19 cellular contexts compared by ENCODE assay signal in genomic region chr18:35417223-35417622, GRCh38. TPM values are rescaled to one million over a fixed set of nuclear protein-coding genes. Genes with fewer than 3 reads are reported as not detected.
A peak's percentile ranks its signal among the peaks of the same experiment; 100 is the strongest.
DNase-seq lines count a peak whose midpoint lies in the region; ATAC-seq, FAIRE-seq and TF ChIP-seq lines count a peak whose summit lies in the region.
"Had no signal": no experiment of that assay in that cellular context is flagged by ENCODE, and none has a peak within 500 bp of the region (broad histone marks: within the 10 kb centered on the region; RNA-seq: fewer than 3 reads in every experiment).

No MANE protein-coding gene starts in this region.

- H3K27ac ChIP-seq in A549 (no peak overlapping the region), endodermal cell (ENCODE audit: low read depth, low read length) (no peak overlapping the region), WERI-Rb-1 (no peak overlapping the region)
- no peak overlapping the region for H3K27ac ChIP-seq in CD8-positive, alpha-beta T cell (ENCODE audit: low read depth, low read length)
- H3K27ac ChIP-seq: BLaER1, C4-2B had no signal

- TF ChIP-seq CTCF in A549 (IDR thresholded peaks at IDR 0.05) (no peak), WTC11 (IDR thresholded peaks at IDR 0.05) (no peak), endodermal cell (conservative IDR thresholded peaks at IDR 0.05) (no peak), WERI-Rb-1 (IDR thresholded peaks at IDR 0.05; ENCODE audit: low read depth, low read length) (no peak)
- no peak for TF ChIP-seq CTCF in CD8-positive, alpha-beta T cell (IDR thresholded peaks at IDR 0.05)

- no peak for DNase-seq in A549 (ENCODE audit: low read depth in 1 of 2, low spot score in 1 of 2)
- no peak for DNase-seq in CD8-positive, alpha-beta T cell
- DNase-seq in WTC11 (ENCODE audit: low spot score), result no peak
- DNase-seq in endodermal cell, result no peak
- no peak for DNase-seq in WERI-Rb-1
- no peak for DNase-seq in activated gamma-delta T cell treated with Interleukin-2 at 50 U/mL for 16 hours
- DNase-seq: CD4-positive, CD25-positive, alpha-beta regulatory T cell; CD8-positive, alpha-beta memory T cell; DMS53; DMS79 treated with DMSO at 0.1 percent for 48 hours; GF-D8; GOT3; H7; HCEC 1CT had no signal

- no peaks in the 10 kb centered on the region for H3K36me3 Mint-ChIP-seq in CD8-positive, alpha-beta T cell
- peaks cover 8% of the 10 kb centered on the region for H3K36me3 Mint-ChIP-seq in WTC11
- peaks cover 4% of the 10 kb centered on the region for H3K36me3 Mint-ChIP-seq in endodermal cell (ENCODE audit: low read depth)
- H3K36me3 Mint-ChIP-seq: CD4-positive, CD25-positive, alpha-beta regulatory T cell had no signal

- no peaks in the 10 kb centered on the region for H3K36me3 ChIP-seq in CD8-positive, alpha-beta T cell (ENCODE audit: insufficient read depth, low read length)
- H3K36me3 ChIP-seq in endodermal cell (ENCODE audit: control insufficient read depth, insufficient read depth, low read length) (no peaks in the 10 kb centered on the region), WERI-Rb-1 (no peaks in the 10 kb centered on the region)
- H3K36me3 ChIP-seq: BLaER1 had no signal

- no peaks in the 10 kb centered on the region for H3K27me3 Mint-ChIP-seq in CD8-positive, alpha-beta T cell (ENCODE audit: low read depth)
- H3K27me3 Mint-ChIP-seq in WTC11 (ENCODE audit: low read depth), result peaks cover 2% of the 10 kb centered on the region
- no peaks in the 10 kb centered on the region for H3K27me3 Mint-ChIP-seq in endodermal cell (ENCODE audit: insufficient read depth)
- H3K27me3 Mint-ChIP-seq: B cell had no signal

- TF ChIP-seq POLR2A in A549 (IDR thresholded peaks at IDR 0.05; ENCODE audit: low read length), result no peak

- H3K4me3 Mint-ChIP-seq in CD8-positive, alpha-beta T cell, result no peak overlapping the region
- H3K4me3 Mint-ChIP-seq in WTC11 (no peak overlapping the region), endodermal cell (no peak overlapping the region)
- H3K4me3 Mint-ChIP-seq: B cell; CD8-positive, alpha-beta memory T cell had no signal

- peaks cover 13% of the 10 kb centered on the region for H3K9me3 Mint-ChIP-seq in CD8-positive, alpha-beta T cell
- peaks cover 25% of the 10 kb centered on the region for H3K9me3 Mint-ChIP-seq in WTC11
- peaks cover 23% of the 10 kb centered on the region for H3K9me3 Mint-ChIP-seq in endodermal cell

- 4% methylated on average over 1 of the region's 1 CpG for WGBS in A549 (ENCODE audit: missing lambda C conversion rate)
- 100% methylated on average over 1 of the region's 1 CpG; no CpG with 5 or more reads in 1 of the 2 experiments for WGBS in endodermal cell (ENCODE audit: insufficient coverage in 1 of 2, insufficient read length in 1 of 2), 2 experiments

- peaks cover 7% of the 10 kb centered on the region; the same call in 2 of the 3 replicates for H3K9me3 ChIP-seq in A549
- no peaks in the 10 kb centered on the region for H3K9me3 ChIP-seq in CD8-positive, alpha-beta T cell (ENCODE audit: low read length)
- H3K9me3 ChIP-seq in endodermal cell (ENCODE audit: control insufficient read depth, low read length), result peaks cover 30% of the 10 kb centered on the region
- H3K9me3 ChIP-seq in WERI-Rb-1 (ENCODE audit: severe bottlenecking), result no peaks in the 10 kb centered on the region

- H3K4me2 ChIP-seq in A549, result no peak overlapping the region
- H3K4me2 ChIP-seq: BLaER1 had no signal

- no peaks in the 10 kb centered on the region for H3K27me3 ChIP-seq in CD8-positive, alpha-beta T cell (ENCODE audit: insufficient read depth, low read length)
- H3K27me3 ChIP-seq in endodermal cell (ENCODE audit: control insufficient read depth, insufficient read depth, low read length, poor library complexity, severe bottlenecking), result no peaks in the 10 kb centered on the region
- H3K27me3 ChIP-seq in WERI-Rb-1 (ENCODE audit: insufficient read depth, low read depth, severe bottlenecking), result no peaks in the 10 kb centered on the region
- H3K27me3 ChIP-seq: BLaER1 had no signal

- ATAC-seq in A549 (no peak), WTC11 (no peak)
- ATAC-seq in CD8-positive, alpha-beta T cell, result no peak

- CTCF ChIA-PET in A549 (lab: Yijun Ruan, JAX) (no interaction called here), WTC11 (lab: Charles Lee) (no interaction called here)
- CTCF ChIA-PET in CD8-positive, alpha-beta T cell (lab: Charles Lee), result no interaction called here

- H3K4me3 ChIP-seq in A549 (no peak overlapping the region), endodermal cell (ENCODE audit: low read length) (peak overlapping the region; percentile 70), WERI-Rb-1 (ENCODE audit: low read depth, low read length) (no peak overlapping the region)
- H3K4me3 ChIP-seq in CD8-positive, alpha-beta T cell (ENCODE audit: low read depth, low read length), result no peak overlapping the region
- H3K4me3 ChIP-seq: BLaER1 had no signal

- no peak overlapping the region for H3K9ac ChIP-seq in endodermal cell (ENCODE audit: extremely low read depth, low read length, poor library complexity, severe bottlenecking)
- H3K9ac ChIP-seq: BLaER1 had no signal

- TF ChIP-seq RAD21 in A549 (conservative IDR thresholded peaks at IDR 0.05 in 1 of 2, IDR thresholded peaks at IDR 0.05 in 1 of 2), result no peak

- intact Hi-C loops in CD8-positive, alpha-beta T cell (cut with DNase I, micrococcal nuclease), result no loop called here

- POLR2A ChIA-PET in A549 (lab: Yijun Ruan, JAX), result no interaction called here
- POLR2A ChIA-PET in CD8-positive, alpha-beta T cell (lab: Charles Lee), result no interaction called here
- POLR2A ChIA-PET in WTC11 (lab: Charles Lee), result no interaction called here

- TF ChIP-seq EP300 in A549 (IDR thresholded peaks at IDR 0.05), result no peak

- FAIRE-seq in A549 (lab: Jason Lieb, UNC), result no peak
- FAIRE-seq: GM12891, GM18507 had no signal

- H3K4me1 Mint-ChIP-seq in CD8-positive, alpha-beta T cell (ENCODE audit: low read depth), result peaks cover 23% of the 10 kb centered on the region
- H3K4me1 Mint-ChIP-seq in WTC11 (peaks cover 6% of the 10 kb centered on the region; the same call in 1 of the 2 replicates), endodermal cell (no peaks in the 10 kb centered on the region)

- H3K4me1 ChIP-seq in A549 (no peaks in the 10 kb centered on the region), endodermal cell (ENCODE audit: control insufficient read depth, insufficient read depth, low read length) (no peaks in the 10 kb centered on the region)
- H3K4me1 ChIP-seq in CD8-positive, alpha-beta T cell (ENCODE audit: insufficient read depth, low read length), result peaks cover 9% of the 10 kb centered on the region

- H3K27ac Mint-ChIP-seq in CD8-positive, alpha-beta T cell, result peak overlapping the region; percentile 33
- H3K27ac Mint-ChIP-seq in WTC11, result no peak overlapping the region
- H3K27ac Mint-ChIP-seq in endodermal cell, result no peak overlapping the region
- H3K27ac Mint-ChIP-seq: B cell; CD4-positive, CD25-positive, alpha-beta regulatory T cell; CD8-positive, alpha-beta memory T cell had no signal

TF ChIP-seq in A549, 52 proteins besides CTCF, POLR2A, EP300 and RAD21:
- TF ChIP-seq KDM1A (IDR thresholded peaks at IDR 0.05; ENCODE audit: low read depth), result 0 out of 2 replicates have a peak, but pooled peaks have one; percentile 72
- no peak for TF ChIP-seq BHLHE40 (IDR thresholded peaks at IDR 0.05; ENCODE audit: low read depth, low read length)

TF ChIP-seq in WTC11, 78 proteins besides CTCF, POLR2A, EP300 and RAD21 (continues in another document):
- TF ChIP-seq ETV6 (CRISPR knock-in tag; IDR thresholded peaks at IDR 0.05) (no peak), CREM (CRISPR knock-in tag; IDR thresholded peaks at IDR 0.05) (no peak), ARID4B (CRISPR knock-in tag; IDR thresholded peaks at IDR 0.05; ENCODE audit: borderline replicate concordance) (no peak), GABPB1 (CRISPR knock-in tag; IDR thresholded peaks at IDR 0.05) (no peak), CBFB (CRISPR knock-in tag; IDR thresholded peaks at IDR 0.05; ENCODE audit: low read depth) (no peak)

RNA-seq across cellular contexts. Expression of gene ZNF396, which starts 40.1 kb away (rescaled TPM):
- polyA plus RNA-seq in A549 (2011; rRNA removed) (1.1 and 1.3 TPM in 2 replicates), A549 (2017; fragmentation: RNase III; extraction: RNeasy Plus Mini Kit Qiagen cat#74134 plus additional on column Dnase treatment) (0.76 to 1.1 TPM (median 0.94 TPM) in 3 replicates)
- polyA plus RNA-seq in A549 (2012; cell fraction: cytosol; rRNA removed), result 0.16 and 0.18 TPM in 2 replicates
- polyA plus RNA-seq in A549 (2012; cell fraction: nucleus; rRNA removed), result 0.29 and 0.31 TPM in 2 replicates
- polyA minus RNA-seq in A549 (2011; rRNA and poly(A)+ RNA removed), result 1.2 and 1.3 TPM in 2 replicates
- not detected for total RNA-seq in CD8-positive, alpha-beta T cell
- total RNA-seq in WTC11 (2021) (1.0 to 1.9 TPM (median 1.5 TPM) in 3 replicates), endodermal cell (1 to 10 TPM; 5.4 to 8.5 TPM)
- 3.2 TPM for polyA plus RNA-seq in endodermal cell (2013, experiment 1 of 2)
- polyA plus RNA-seq in endodermal cell (2013, experiment 2 of 2), result 3.1 TPM
- total RNA-seq: CD4-positive, CD25-positive, alpha-beta regulatory T cell had no signal
